29 cellular contexts compared by ENCODE assay signal in the genomic region with DNA sequence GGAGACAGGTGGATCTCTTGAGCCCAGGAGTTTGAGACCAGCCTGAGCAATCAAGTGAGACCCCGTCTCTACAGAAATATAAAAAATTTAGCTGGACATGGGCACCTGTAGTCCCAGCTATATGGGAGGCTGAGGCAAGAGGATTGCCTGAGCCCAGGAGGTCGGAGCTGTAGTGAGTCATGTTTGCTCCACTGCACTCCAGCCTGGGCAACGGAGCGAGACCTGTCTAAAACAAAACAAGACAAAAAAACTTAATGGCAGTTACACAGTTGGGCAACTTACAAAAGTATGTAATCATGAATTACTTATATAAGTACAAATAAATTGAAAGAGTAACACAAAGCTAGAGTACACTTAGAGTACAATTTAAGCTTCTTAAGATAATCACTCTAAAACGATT. TPM values are rescaled to one million over a fixed set of nuclear protein-coding genes. Genes with fewer than 3 reads are reported as not detected.
DNase-seq lines count a peak whose midpoint lies in the region; ATAC-seq and TF ChIP-seq lines count a peak whose summit lies in the region.
"Had no signal": no experiment of that assay in that cellular context is flagged by ENCODE, and none has a peak within 500 bp of the region (broad histone marks: within the 10 kb centered on the region; RNA-seq: fewer than 3 reads in every experiment).

No MANE protein-coding gene starts in this region.

- no peaks in the 10 kb centered on the region for H3K9me3 Mint-ChIP-seq in CD4-positive, CD25-positive, alpha-beta regulatory T cell
- no peaks in the 10 kb centered on the region for H3K9me3 Mint-ChIP-seq in T-cell
- H3K9me3 Mint-ChIP-seq: activated T-cell treated with anti-CD3 and anti-CD28 coated beads, Interleukin-2, amount 50 U/mL, for 72 hours; H9 had no signal

- no peak overlapping the region for H4K91ac ChIP-seq in mesenchymal stem cell (ENCODE audit: low read length)

- H3K4me1 ChIP-seq in CD4-positive, CD25-positive, alpha-beta regulatory T cell (ENCODE audit: control insufficient read depth, insufficient read depth, low read length, poor library complexity, severe bottlenecking), result peaks cover 12% of the 10 kb centered on the region
- peaks cover 7% of the 10 kb centered on the region for H3K4me1 ChIP-seq in mesenchymal stem cell (ENCODE audit: control insufficient read depth, insufficient read depth, low read depth, low read length)

- TF ChIP-seq CTCF in choroid plexus epithelial cell (conservative IDR thresholded peaks at IDR 0.05; ENCODE audit: low read depth, low read length), result no peak

- H3K18ac ChIP-seq in mesenchymal stem cell (ENCODE audit: low read depth in 1 of 2, low read length in 2 of 2), result no peak overlapping the region

- H3K4me3 ChIP-seq in CD4-positive, CD25-positive, alpha-beta regulatory T cell (ENCODE audit: low read depth, low read length), result no peak overlapping the region
- H3K4me3 ChIP-seq in choroid plexus epithelial cell (ENCODE audit: low read depth, low read length) (no peak overlapping the region), mesenchymal stem cell (ENCODE audit: insufficient read depth in 1 of 2, low read depth in 1 of 2, low read length in 2 of 2) (no peak overlapping the region)
- H3K4me3 ChIP-seq: heart right ventricle, pancreas had no signal

- H2AFZ ChIP-seq in mesenchymal stem cell (ENCODE audit: low read depth, low read length), result no peak overlapping the region

- in situ Hi-C loops in KBM-7 (cut with MboI; ENCODE audit: low pct_unique_long_range_greater_than_20kb, low sequenced_read_pairs), result no loop called here

- no peaks in the 10 kb centered on the region for H3K9me3 ChIP-seq in CD4-positive, CD25-positive, alpha-beta regulatory T cell (ENCODE audit: control insufficient read depth in 2 of 2, low read length in 2 of 2)
- H3K9me3 ChIP-seq in mesenchymal stem cell (ENCODE audit: control insufficient read depth, low read length), result no peaks in the 10 kb centered on the region
- H3K9me3 ChIP-seq: heart right ventricle, pancreas had no signal

- WGBS in mesenchymal stem cell, result 90% methylated on average over 3 of the region's 5 CpGs

- H3K27ac ChIP-seq in CD4-positive, CD25-positive, alpha-beta regulatory T cell (ENCODE audit: insufficient read depth, low read length, poor library complexity, severe bottlenecking), result no peak overlapping the region
- H3K27ac ChIP-seq in mesenchymal stem cell (ENCODE audit: low read length, poor library complexity, severe bottlenecking), result peak overlapping the region; percentile 35
- H3K27ac ChIP-seq: heart right ventricle, pancreas had no signal

- POLR2A ChIA-PET in T-cell (lab: Charles Lee), result interaction anchor here in 1 of 2 donors (0.5 to 0.6 kb wide), 2 partner anchors 9 to 1102 kb away, joined by 3 to 6 read pairs; no protein-coding TSS in a partner anchor

- no peaks in the 10 kb centered on the region for H3K27me3 ChIP-seq in CD4-positive, CD25-positive, alpha-beta regulatory T cell (ENCODE audit: control insufficient read depth, insufficient read depth, low read length)
- no peaks in the 10 kb centered on the region for H3K27me3 ChIP-seq in mesenchymal stem cell (ENCODE audit: control insufficient read depth in 1 of 2, insufficient read depth in 1 of 2, low read length in 2 of 2)
- H3K27me3 ChIP-seq: heart right ventricle, pancreas had no signal

- no peak overlapping the region for H2AK5ac ChIP-seq in mesenchymal stem cell (ENCODE audit: low read length, severe bottlenecking)

- no peak overlapping the region for H3K14ac ChIP-seq in mesenchymal stem cell (ENCODE audit: low read length in 2 of 2)

- no peak overlapping the region for H2BK15ac ChIP-seq in mesenchymal stem cell (ENCODE audit: low read depth, poor library complexity, severe bottlenecking)

- H3K4me1 Mint-ChIP-seq in CD4-positive, CD25-positive, alpha-beta regulatory T cell, result peaks cover 29 to 60% (median 48%) of the 10 kb centered on the region in 4 donors
- H3K4me1 Mint-ChIP-seq in T-cell, result peaks cover 44 to 60% (median 51%) of the 10 kb centered on the region in 3 donors

- peaks cover 9% of the 10 kb centered on the region for H3K36me3 Mint-ChIP-seq in CD4-positive, CD25-positive, alpha-beta regulatory T cell
- H3K36me3 Mint-ChIP-seq in T-cell, result peaks cover 14% of the 10 kb centered on the region

- CTCF ChIA-PET in T-cell (lab: Charles Lee), result interaction anchor here (0.5 to 0.6 kb wide), 2 partner anchors 55 to 156 kb away, joined by 3 read pairs; no protein-coding TSS in a partner anchor

- ATAC-seq in CD4-positive, CD25-positive, alpha-beta regulatory T cell (ENCODE audit: low read depth in 2 of 2), result no peak
- no peak for ATAC-seq in HG02973 (IDR thresholded peaks at IDR 0.05; ENCODE audit: unreplicated experiment)
- no peak for ATAC-seq in T-cell (replicated peaks in 1 of 4)
- ATAC-seq: activated CD8-positive, alpha-beta memory T cell treated with anti-CD3 and anti-CD28 coated beads, Interleukin-2, amount 10 ng/mL, durations not matched to agents 7 days and 5 days; activated T-cell treated with anti-CD3 and anti-CD28 coated beads, Interleukin-2, amount 50 U/mL, for 72 hours; pancreas had no signal

- no peak overlapping the region for H2BK12ac ChIP-seq in mesenchymal stem cell (ENCODE audit: low read length in 2 of 2)

- peaks cover 12% of the 10 kb centered on the region for H3K79me1 ChIP-seq in mesenchymal stem cell (replicated peaks; ENCODE audit: low read length, poor library complexity, severe bottlenecking)

- H3K4me2 ChIP-seq in mesenchymal stem cell (ENCODE audit: low read length, poor library complexity, severe bottlenecking), result no peak overlapping the region

- no peak overlapping the region for H4K8ac ChIP-seq in mesenchymal stem cell (ENCODE audit: low read length)

- no peak for DNase-seq in CD4-positive, CD25-positive, alpha-beta regulatory T cell
- DNase-seq in HK-2 (ENCODE audit: unreplicated experiment) (peak; percentile 44), choroid plexus epithelial cell (ENCODE audit: low read depth) (peak; percentile 32), mesenchymal stem cell (no peak), DMS 273 (lab: John Stamatoyannopoulos, UW; ENCODE audit: unreplicated experiment) (no peak), T-cell (no peak), KBM-7 (no peak)
- DNase-seq: activated CD4-positive, alpha-beta T cell treated with anti-CD3 and anti-CD28 coated beads, Interleukin-2, amount 50 U/mL, for 1 hour; activated CD4-positive, CD25-positive, alpha-beta regulatory T cell; activated CD8-positive, alpha-beta memory T cell treated with anti-CD3 and anti-CD28 coated beads, Interleukin-2, amount 10 ng/mL, durations not matched to agents 7 days and 5 days; activated naive CD4-positive, alpha-beta T cell; activated T-cell treated with anti-CD3 and anti-CD28 coated beads, Interleukin-2, amount 50 U/mL, for 72 hours; caudate nucleus; cortex of kidney; DMS 273 treated with DMSO at 0.1 percent for 48 hours; EL; foreskin fibroblast; H9; heart right ventricle; NCI-H1092 treated with DMSO at 0.1 percent for 48 hours; NCI-H187; NCI-H446 treated with DMSO at 0.1 percent for 48 hours; NCI-H82; pancreas; RPMI8226; small intestine; stimulated activated naive CD4-positive, alpha-beta T cell treated with Interleukin-2 at 50 U/mL for 16 hours; T-helper 1 cell had no signal

- H3K27me3 Mint-ChIP-seq in CD4-positive, CD25-positive, alpha-beta regulatory T cell, result no peaks in the 10 kb centered on the region
- no peaks in the 10 kb centered on the region for H3K27me3 Mint-ChIP-seq in T-cell
- H3K27me3 Mint-ChIP-seq: activated CD8-positive, alpha-beta memory T cell treated with anti-CD3 and anti-CD28 coated beads, Interleukin-2, amount 10 ng/mL, durations not matched to agents 7 days and 5 days had no signal

- H3K23ac ChIP-seq in mesenchymal stem cell (ENCODE audit: low read length in 2 of 2), result no peak overlapping the region

- no peak overlapping the region for H2BK5ac ChIP-seq in mesenchymal stem cell (ENCODE audit: low read depth, low read length, poor library complexity, severe bottlenecking)

- no peak overlapping the region for H3K4ac ChIP-seq in mesenchymal stem cell (ENCODE audit: low read depth in 1 of 2, low read length in 2 of 2)

- no peak overlapping the region for H3K4me3 Mint-ChIP-seq in CD4-positive, CD25-positive, alpha-beta regulatory T cell
- no peak overlapping the region for H3K4me3 Mint-ChIP-seq in T-cell
- H3K4me3 Mint-ChIP-seq: activated CD8-positive, alpha-beta memory T cell treated with anti-CD3 and anti-CD28 coated beads, Interleukin-2, amount 10 ng/mL, durations not matched to agents 7 days and 5 days; activated T-cell treated with anti-CD3 and anti-CD28 coated beads, Interleukin-2, amount 50 U/mL, for 72 hours; H9 had no signal

- peaks cover 25% of the 10 kb centered on the region for H3K36me3 ChIP-seq in CD4-positive, CD25-positive, alpha-beta regulatory T cell (ENCODE audit: control insufficient read depth, insufficient read depth, low read length)
- peaks cover 9 to 34% of the 10 kb centered on the region in 2 experiments for H3K36me3 ChIP-seq in mesenchymal stem cell (ENCODE audit: control insufficient read depth in 1 of 2, insufficient read depth in 2 of 2, low read depth in 1 of 2, low read length in 2 of 2)

- no peak overlapping the region for H3K9ac ChIP-seq in mesenchymal stem cell (ENCODE audit: low read length)

- H2BK120ac ChIP-seq in mesenchymal stem cell (ENCODE audit: low read depth, low read length), result no peak overlapping the region

- peak overlapping the region in 2 of 3 donors; percentile 9 to 83 for H3K27ac Mint-ChIP-seq in CD4-positive, CD25-positive, alpha-beta regulatory T cell
- H3K27ac Mint-ChIP-seq in T-cell, result no peak overlapping the region
- H3K27ac Mint-ChIP-seq: activated CD8-positive, alpha-beta memory T cell treated with anti-CD3 and anti-CD28 coated beads, Interleukin-2, amount 10 ng/mL, durations not matched to agents 7 days and 5 days; activated T-cell treated with anti-CD3 and anti-CD28 coated beads, Interleukin-2, amount 50 U/mL, for 72 hours had no signal

RNA-seq across cellular contexts. Expression of a gene that starts 25.2 kb away (rescaled TPM):
- total RNA-seq in CD4-positive, CD25-positive, alpha-beta regulatory T cell, result 54.7 TPM
- 1 to 10 TPM; 2.8 to 6.1 (median 5.0) TPM for polyA plus RNA-seq in CD4-positive, CD25-positive, alpha-beta regulatory T cell
- 8.8 TPM for polyA plus RNA-seq in mesenchymal stem cell (2013, experiment 1 of 2)
- polyA plus RNA-seq in mesenchymal stem cell (2013, experiment 2 of 2), result 8.1 TPM
- total RNA-seq in T-cell, result 10 to 100 TPM; 39.9 to 52.1 (median 49.3) TPM

Comparison
In these comparisons a context has a peak if more than half of its experiments do, and no peak if none do; other contexts are left out.
1. DNase-seq: peak in HK-2 (single experiment) and choroid plexus epithelial cell (single experiment); none in CD4-positive, CD25-positive, alpha-beta regulatory T cell (0 of 3), mesenchymal stem cell (single experiment), DMS 273 (single experiment), T-cell (0 of 34) and KBM-7 (single experiment).
2. H3K27ac Mint-ChIP-seq: peak in CD4-positive, CD25-positive, alpha-beta regulatory T cell (2 of 3); none in T-cell (0 of 2).